30 cellular contexts compared by ENCODE assay signal in the genomic region with DNA sequence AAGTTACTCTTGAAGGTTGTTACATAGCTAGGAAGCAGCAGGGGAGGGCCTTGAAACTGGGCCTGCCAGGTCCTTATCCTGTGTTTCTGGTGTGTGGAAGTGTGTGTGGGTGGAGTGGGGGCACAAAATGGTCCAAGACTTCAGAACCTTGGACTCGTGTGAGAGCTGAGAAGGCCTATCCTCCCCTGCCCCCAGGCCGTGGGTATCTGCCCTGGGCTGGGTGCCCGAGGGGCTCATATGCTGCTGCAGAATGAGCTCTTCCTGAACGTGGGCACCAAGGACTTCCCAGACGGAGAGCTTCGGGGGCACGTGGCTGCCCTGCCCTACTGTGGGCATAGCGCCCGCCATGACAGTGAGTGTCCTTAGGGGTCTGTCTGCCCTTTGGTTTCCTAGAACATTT. TPM values are rescaled to one million over a fixed set of nuclear protein-coding genes. Genes with fewer than 3 reads are reported as not detected.
"Had no signal": no experiment of that assay in that cellular context is flagged by ENCODE, and none has a peak within 500 bp of the region (broad histone marks: within the 10 kb centered on the region; RNA-seq: fewer than 3 reads in every experiment).

No MANE protein-coding gene starts in this region.

- H3K4me1 ChIP-seq: foreskin keratinocyte, parathyroid adenoma, prostate gland had no signal

- H3K27ac Mint-ChIP-seq: endodermal cell; memory B cell; natural killer cell; stimulated activated naive CD8-positive, alpha-beta T cell treated with anti-CD3 and anti-CD28 coated beads, Interleukin-15, amount 100 ng/mL, for 72 hours had no signal

- H2AFZ ChIP-seq: hepatocyte, parathyroid adenoma had no signal

- H3K4me3 ChIP-seq: esophagus muscularis mucosa, gastroesophageal sphincter, heart left ventricle, hepatocyte, lung, prostate gland, right atrium auricular region, smooth muscle cell, suprapubic skin, thyroid gland, vagina had no signal

- ATAC-seq: foreskin keratinocyte; gastroesophageal sphincter; heart left ventricle; left lobe of liver; natural killer cell; sciatic nerve; stimulated activated naive CD8-positive, alpha-beta T cell treated with anti-CD3 and anti-CD28 coated beads, Interleukin-15, amount 100 ng/mL, for 72 hours had no signal

- H3K79me2 ChIP-seq: hepatocyte, parathyroid adenoma had no signal

- H3K36me3 ChIP-seq: neutrophil, prostate gland, right atrium auricular region, thyroid gland had no signal

- H3K9me3 ChIP-seq: esophagus muscularis mucosa, gastroesophageal sphincter, heart left ventricle, neutrophil, prostate gland, right atrium auricular region, suprapubic skin, thyroid gland, vagina had no signal

- H3K27ac ChIP-seq: esophagus muscularis mucosa, foreskin keratinocyte, gastroesophageal sphincter, heart left ventricle, hepatocyte, neutrophil, parathyroid adenoma, prostate gland, right atrium auricular region, suprapubic skin, thyroid gland, vagina had no signal

- H3K27me3 ChIP-seq: right atrium auricular region, vagina had no signal

- H3K36me3 Mint-ChIP-seq: memory B cell, natural killer cell had no signal

- H3K9me3 Mint-ChIP-seq: endodermal cell; memory B cell; natural killer cell; stimulated activated naive CD8-positive, alpha-beta T cell treated with anti-CD3 and anti-CD28 coated beads, Interleukin-15, amount 100 ng/mL, for 72 hours had no signal

- H3K4me2 ChIP-seq: hepatocyte, smooth muscle cell had no signal

- FAIRE-seq: kidney had no signal

- H3K9ac ChIP-seq: parathyroid adenoma had no signal

- H3K4me3 Mint-ChIP-seq: endodermal cell; memory B cell; natural killer cell; stimulated activated naive CD8-positive, alpha-beta T cell treated with anti-CD3 and anti-CD28 coated beads, Interleukin-15, amount 100 ng/mL, for 72 hours had no signal

- DNase-seq: effector CD8-positive, alpha-beta T cell; endodermal cell; foreskin keratinocyte; heart left ventricle; kidney; natural killer cell; stimulated activated CD4-positive, alpha-beta T cell treated with anti-CD3 and anti-CD28 coated beads, Interleukin-12 subunit alpha, Interleukin-12 subunit beta, amount 100 ng/mL, for 4 hours; stimulated activated CD4-positive, alpha-beta T cell treated with anti-CD3 and anti-CD28 coated beads, Interleukin-1b, Interleukin-23, amount 100 ng/mL, for 48 hours; stimulated activated CD4-positive, alpha-beta T cell treated with anti-CD3 and anti-CD28 coated beads, Interleukin-4, amount 100 ng/mL, for 1 hour; stimulated activated CD8-positive, alpha-beta memory T cell treated with anti-CD3 and anti-CD28 coated beads, Interleukin-4, amount 100 ng/mL, for 48 hours; stimulated activated naive CD4-positive, alpha-beta T cell; stimulated activated naive CD8-positive, alpha-beta T cell treated with anti-CD3 and anti-CD28 coated beads, Interleukin-15, amount 100 ng/mL, for 72 hours; thyroid gland; trophoblast cell had no signal

RNA-seq across cellular contexts. Expression of a gene that starts 4.5 kb away (rescaled TPM):
- total RNA-seq: epithelial cell of proximal tubule, foreskin keratinocyte had no signal
- polyA plus RNA-seq: foreskin keratinocyte had no signal

RNA-seq across cellular contexts. Expression of a gene that starts 6.3 kb away (rescaled TPM):
- total RNA-seq: epithelial cell of proximal tubule, foreskin keratinocyte, mononuclear cell, natural killer cell, prostate gland, smooth muscle cell had no signal
- polyA plus RNA-seq: foreskin keratinocyte had no signal
